ENCODE assay signal across 8 cellular contexts in genomic region chr7:74587435-74588126, GRCh38.
DNase-seq lines count a peak whose midpoint lies in the region; ATAC-seq and TF ChIP-seq lines count a peak whose summit lies in the region.

No MANE protein-coding gene starts in this region.

- peak overlapping the region; percentile 77 for H3K27ac ChIP-seq in IMR-90 (ENCODE audit: insufficient read depth, low read length)
- peak overlapping the region in 2 of 4 donors; percentile 30 to 42 for H3K27ac ChIP-seq in body of pancreas

- H2AK9ac ChIP-seq in IMR-90 (replicated peaks; ENCODE audit: low read depth, low read length, poor library complexity), result peak overlapping the region; percentile 98

- WGBS in IMR-90 (ENCODE audit: extremely low coverage in 2 of 2, insufficient read length in 1 of 2), 2 experiments, result 3% methylated on average over 6 of the region's 13 CpGs; no CpG with 5 or more reads in 1 of the 2 experiments
- WGBS in body of pancreas, 2 donors, result 65 to 66% methylated on average over 4 to 13 of the region's 13 CpGs

- TF ChIP-seq RAD21 in IMR-90 (IDR thresholded peaks at IDR 0.05; ENCODE audit: low read length), result no peak

- H3K27me3 ChIP-seq in IMR-90 (ENCODE audit: control insufficient read depth, insufficient read depth, low read length), result no peaks in the 10 kb centered on the region
- H3K27me3 ChIP-seq in body of pancreas, result no peaks in the 10 kb centered on the region

- H3K4me1 ChIP-seq in IMR-90 (ENCODE audit: control insufficient read depth, insufficient read depth, low read length), result peaks cover 9% of the 10 kb centered on the region
- peaks cover 16% of the 10 kb centered on the region for H3K4me1 ChIP-seq in body of pancreas

- peak overlapping the region; percentile 44 for H3K18ac ChIP-seq in IMR-90 (ENCODE audit: low read depth, low read length)

- H3K4me3 ChIP-seq in IMR-90 (ENCODE audit: insufficient read depth, low read depth, low read length) (no peak overlapping the region), body of pancreas (no peak overlapping the region)

- peaks cover 3 to 11% of the 10 kb centered on the region in 2 experiments; a peak in 2 of 4 replicates for H3K79me1 ChIP-seq in IMR-90 (ENCODE audit: low read depth in 1 of 2, low read length in 2 of 2)

- CTCF ChIA-PET in IMR-90 (lab: Yijun Ruan, JAX), result interaction anchor here (0.6 to 1.2 kb wide), 2 partner anchors 13 to 22 kb away, joined by 3 to 4 read pairs; no protein-coding TSS in a partner anchor

- no peaks in the 10 kb centered on the region for H4K20me1 ChIP-seq in IMR-90 (ENCODE audit: insufficient read depth, low read length)

- TF ChIP-seq CTCF in IMR-90 (conservative IDR thresholded peaks at IDR 0.05; ENCODE audit: low read depth, low read length), result no peak
- TF ChIP-seq CTCF in body of pancreas (IDR thresholded peaks at IDR 0.05), result no peak

- peak overlapping the region; percentile 84 for H4K91ac ChIP-seq in IMR-90 (ENCODE audit: insufficient read depth, low read depth, low read length)

- H2AK5ac ChIP-seq in IMR-90 (ENCODE audit: low read depth, low read length), result peak overlapping the region; percentile 85

- peak overlapping the region; percentile 52; the same call in 1 of the 2 replicates for H3K23ac ChIP-seq in IMR-90 (ENCODE audit: low read depth, low read length)

- H2BK15ac ChIP-seq in IMR-90 (ENCODE audit: low read depth, low read length), result peak overlapping the region; percentile 53; the same call in 1 of the 3 replicates

- POLR2A ChIA-PET in IMR-90 (lab: Charles Lee; ENCODE audit: unreplicated experiment), result interaction anchor here (0.5 kb wide), 1 partner anchor 16 kb away, joined by 3 read pairs; no protein-coding TSS in a partner anchor

- no TSS peak for BruUV-seq in IMR-90 (replicated peaks; lab: Mats Ljungman, UMichigan)

- H4K8ac ChIP-seq in IMR-90 (ENCODE audit: low read depth in 2 of 2, low read length in 2 of 2), result peak overlapping the region; percentile 65 to 83; a peak in 3 of 4 replicates

- intact Hi-C loops in IMR-90 (cut with micrococcal nuclease) (loop anchor here (10.0 kb wide), 1 partner anchor 77 kb away; no protein-coding TSS in a partner anchor), body of pancreas (cut with DNase I) (no loop called here)

- ATAC-seq in GM21367 (IDR thresholded peaks at IDR 0.05; ENCODE audit: unreplicated experiment) (peak; percentile 63), IMR-90 (ENCODE audit: low read depth) (peak; percentile 97), body of pancreas (peak; percentile 71)

- H2AFZ ChIP-seq in IMR-90 (replicated peaks; ENCODE audit: low read length, poor library complexity), result peak overlapping the region; percentile 83

- H2BK20ac ChIP-seq in IMR-90 (ENCODE audit: low read depth, low read length), result peak overlapping the region; percentile 61

- TF ChIP-seq POLR2A in IMR-90 (IDR thresholded peaks at IDR 0.05; ENCODE audit: low read depth, low read length), result no peak
- no peak for TF ChIP-seq POLR2A in body of pancreas (IDR thresholded peaks at IDR 0.05)

- peak overlapping the region; percentile 74; the same call in 1 of the 2 replicates for H2BK120ac ChIP-seq in IMR-90 (ENCODE audit: low read depth, low read length)

- dilution Hi-C loops in IMR-90 (cut with HindIII; ENCODE audit: low sequenced_read_pairs, unreplicated experiment), result no loop called here

- no peaks in the 10 kb centered on the region for H3K9me3 ChIP-seq in IMR-90 (ENCODE audit: control insufficient read depth, insufficient read depth, low read length)
- no peaks in the 10 kb centered on the region for H3K9me3 ChIP-seq in body of pancreas

- H2BK5ac ChIP-seq in IMR-90 (ENCODE audit: low read depth, low read length, poor library complexity, severe bottlenecking), result peak overlapping the region; percentile 76

- in situ Hi-C loops in IMR-90 (cut with MboI; ENCODE audit: low sequenced_read_pairs), result loop anchor here (10.0 kb wide), 1 partner anchor 77 kb away; no protein-coding TSS in a partner anchor

- peak overlapping the region; percentile 83 for H4K5ac ChIP-seq in IMR-90 (ENCODE audit: low read depth, low read length)

- H3K4me2 ChIP-seq in IMR-90 (ENCODE audit: low read depth, low read length), result peak overlapping the region; percentile 38

- peak overlapping the region; percentile 97 for H3K4ac ChIP-seq in IMR-90 (ENCODE audit: low read depth, low read length)

- peaks cover 7% of the 10 kb centered on the region; the same call in 1 of the 2 replicates for H3K9me1 ChIP-seq in IMR-90 (ENCODE audit: insufficient read depth, low read length)

- peak overlapping the region; percentile 32 for H3K9ac ChIP-seq in IMR-90 (ENCODE audit: low read depth, low read length)

- DNase-seq in DMS 273 treated with DMSO at 0.1 percent for 48 hours (lab: John Stamatoyannopoulos, UW) (peak; percentile 68), IMR-90 (peak; percentile 89), body of pancreas (peak; percentile 47 to 69 (median 64)), iPS-NIHi7 (ENCODE audit: extremely low spot score) (peak; percentile 77), smooth muscle cell of the brain vasculature (ENCODE audit: low read depth, low spot score) (peak; percentile 77), SHP77 treated with DMSO at 0.1 percent for 48 hours (lab: John Stamatoyannopoulos, UW) (no peak), SW 1271 (lab: John Stamatoyannopoulos, UW) (no peak)

- H3K36me3 ChIP-seq in IMR-90 (ENCODE audit: control insufficient read depth, insufficient read depth, low read length), result peaks cover 19% of the 10 kb centered on the region
- no peaks in the 10 kb centered on the region for H3K36me3 ChIP-seq in body of pancreas (replicated peaks in 1 of 2; ENCODE audit: insufficient read depth in 1 of 2, low read depth in 2 of 2)

- H3K14ac ChIP-seq in IMR-90 (replicated peaks; ENCODE audit: low read depth, low read length), result peak overlapping the region; percentile 94

- no peak overlapping the region for H3K56ac ChIP-seq in IMR-90 (ENCODE audit: extremely low read depth, insufficient read depth, low read length)

TF ChIP-seq in IMR-90, 13 proteins besides CTCF, POLR2A, EP300 and RAD21:
- TF ChIP-seq USF2 (IDR thresholded peaks at IDR 0.05; ENCODE audit: low read depth, low read length) (peak; percentile 92), MAZ (IDR thresholded peaks at IDR 0.05; ENCODE audit: borderline replicate concordance, low read depth, low read length) (0 out of 2 replicates have a peak, but pooled peaks have one; percentile 28), MAFK (IDR thresholded peaks at IDR 0.05; ENCODE audit: low read depth, low read length) (no peak), FOS (IDR thresholded peaks at IDR 0.05; ENCODE audit: low read depth, low read length) (no peak)

Comparison
In these comparisons a context has a peak if more than half of its experiments do, and no peak if none do; other contexts are left out.
1. DNase-seq: peak in DMS 273 treated with DMSO at 0.1 percent for 48 hours (single experiment), IMR-90 (single experiment), body of pancreas (4 of 4), iPS-NIHi7 (single experiment) and smooth muscle cell of the brain vasculature (single experiment); none in SHP77 treated with DMSO at 0.1 percent for 48 hours (single experiment) and SW 1271 (0 of 2).
2. Peak in every context shown above with its lines, with median percentiles within 50 percentile points of each other: ATAC-seq.